Comparison of ENCODE assay signal across 1 cellular context in genomic region chr6:24547243-24547642, GRCh38.
A peak's percentile ranks its signal among the peaks of the same experiment; 100 is the strongest.
TF ChIP-seq lines count a peak whose summit lies in the region.

No MANE protein-coding gene starts in this region.

TF ChIP-seq in HEK293, 187 proteins besides CTCF, POLR2A, EP300 and RAD21 (continued from another document):
- 0 out of 2 replicates have a peak, but pooled peaks have one; percentile 29 for TF ChIP-seq ZXDB (tag by site-specific recombination; IDR thresholded peaks at IDR 0.05)
